1 cellular context compared by ENCODE assay signal in genomic region chr17:40376541-40376940, GRCh38.
A peak's percentile ranks its signal among the peaks of the same experiment; 100 is the strongest.
TF ChIP-seq lines count a peak whose summit lies in the region.

No MANE protein-coding gene starts in this region.

TF ChIP-seq in A549, 52 proteins besides CTCF, POLR2A, EP300 and RAD21:
- TF ChIP-seq MAFK (IDR thresholded peaks at IDR 0.05; ENCODE audit: partially characterized antibody) = peak; percentile 54
